Comparison of ENCODE assay signal across 9 cellular contexts in genomic region chr2:170713280-170714155, GRCh38. TPM values are rescaled to one million over a fixed set of nuclear protein-coding genes. Genes with fewer than 3 reads are reported as not detected.
DNase-seq lines count a peak whose midpoint lies in the region; ATAC-seq and TF ChIP-seq lines count a peak whose summit lies in the region.
"Had no signal": no experiment of that assay in that cellular context is flagged by ENCODE, and none has a peak within 500 bp of the region (broad histone marks: within the 10 kb centered on the region; RNA-seq: fewer than 3 reads in every experiment).

No MANE protein-coding gene starts in this region.

- peaks cover 0 to 9% of the 10 kb centered on the region in 2 experiments; a peak in 2 of 4 replicates for H3K4me1 ChIP-seq in SK-N-SH (ENCODE audit: control insufficient read depth in 1 of 2, insufficient read depth in 2 of 2, low read depth in 1 of 2, low read length in 1 of 2)
- H3K4me1 ChIP-seq in Karpas-422 (ENCODE audit: low read length), result no peaks in the 10 kb centered on the region

- TF ChIP-seq RAD21 in SK-N-SH (IDR thresholded peaks at IDR 0.05; ENCODE audit: low read length), result no peak

- no peak overlapping the region for H3K9ac ChIP-seq in SK-N-SH
- no peak overlapping the region for H3K9ac ChIP-seq in Karpas-422 (ENCODE audit: low read length)

- H2AFZ ChIP-seq in SK-N-SH (ENCODE audit: low read depth), result no peak overlapping the region
- H2AFZ ChIP-seq in Karpas-422 (ENCODE audit: low read length), result no peak overlapping the region

- H3K27me3 ChIP-seq in SK-N-SH (ENCODE audit: insufficient read depth), result peaks cover 90% of the 10 kb centered on the region
- H3K27me3 ChIP-seq in Karpas-422 (ENCODE audit: low read length), result no peaks in the 10 kb centered on the region

- H3K4me1 Mint-ChIP-seq in stimulated activated effector memory CD8-positive, alpha-beta T cell treated with anti-CD3 and anti-CD28 coated beads, Interleukin-12 subunit alpha, Interleukin-12 subunit beta, amount 100 ng/mL, for 72 hours, result peaks cover 20% of the 10 kb centered on the region

- no peak overlapping the region for H3K4me2 ChIP-seq in SK-N-SH
- no peak overlapping the region for H3K4me2 ChIP-seq in Karpas-422 (ENCODE audit: low read depth, low read length, poor library complexity, severe bottlenecking)

- H3K27ac ChIP-seq in SK-N-SH (ENCODE audit: low read depth in 2 of 2, low read length in 1 of 2) (no peak overlapping the region), Karpas-422 (ENCODE audit: low read length) (no peak overlapping the region)

- no peak overlapping the region for H3K27ac Mint-ChIP-seq in stimulated activated effector memory CD8-positive, alpha-beta T cell treated with anti-CD3 and anti-CD28 coated beads, Interleukin-12 subunit alpha, Interleukin-12 subunit beta, amount 100 ng/mL, for 72 hours

- H3K4me3 ChIP-seq in SK-N-SH (ENCODE audit: low read depth in 2 of 2, low read length in 1 of 2) (no peak overlapping the region), Karpas-422 (ENCODE audit: low read length) (no peak overlapping the region)

- no peaks in the 10 kb centered on the region for H3F3A ChIP-seq in SK-N-SH (replicated peaks; ENCODE audit: insufficient read depth)

- H3K36me3 Mint-ChIP-seq in stimulated activated effector memory CD8-positive, alpha-beta T cell treated with anti-CD3 and anti-CD28 coated beads, Interleukin-12 subunit alpha, Interleukin-12 subunit beta, amount 100 ng/mL, for 72 hours, result peaks cover 8% of the 10 kb centered on the region

- H3K79me2 ChIP-seq in SK-N-SH (ENCODE audit: insufficient read depth) (no peaks in the 10 kb centered on the region), Karpas-422 (ENCODE audit: low read length) (no peaks in the 10 kb centered on the region)

- H3K9me3 Mint-ChIP-seq in stimulated activated effector memory CD8-positive, alpha-beta T cell treated with anti-CD3 and anti-CD28 coated beads, Interleukin-12 subunit alpha, Interleukin-12 subunit beta, amount 100 ng/mL, for 72 hours, result no peaks in the 10 kb centered on the region

- peak; percentile 43 for DNase-seq in SK-N-SH
- peak; percentile 34 to 42 for DNase-seq in activated T-cell treated with anti-CD3 and anti-CD28 coated beads, Interleukin-2, amount 50 U/mL, for 48 hours
- peak; percentile 20 to 26 for DNase-seq in left colon
- peak in 1 of 2 donors; percentile 53 for DNase-seq in stimulated activated effector memory CD8-positive, alpha-beta T cell treated with anti-CD3 and anti-CD28 coated beads, Interleukin-12 subunit alpha, Interleukin-12 subunit beta, amount 100 ng/mL, for 72 hours (ENCODE audit: low spot score in 2 of 2)
- no peak for DNase-seq in islet precursor cell
- DNase-seq in Karpas-422, result no peak

- CTCF ChIA-PET in SK-N-SH (lab: Yijun Ruan, JAX), result interaction anchor here (0.8 to 1.1 kb wide), 2 partner anchors 100 to 200 kb away, joined by 3 read pairs; no protein-coding TSS in a partner anchor

- H3K9me2 ChIP-seq in SK-N-SH (no peaks in the 10 kb centered on the region), Karpas-422 (replicated peaks; ENCODE audit: insufficient read depth, low read length) (no peaks in the 10 kb centered on the region)

- POLR2A ChIA-PET in SK-N-SH (lab: Yijun Ruan, JAX), result no interaction called here

- intact Hi-C loops in left colon (cut with DNase I, micrococcal nuclease), result loop anchor here in 1 of 2 donors (10.0 kb wide), 1 partner anchor 309 kb away; no protein-coding TSS in a partner anchor

- peak overlapping the region; percentile 74 for H3K4me3 Mint-ChIP-seq in stimulated activated effector memory CD8-positive, alpha-beta T cell treated with anti-CD3 and anti-CD28 coated beads, Interleukin-12 subunit alpha, Interleukin-12 subunit beta, amount 100 ng/mL, for 72 hours

- H3K9me3 ChIP-seq in SK-N-SH (no peaks in the 10 kb centered on the region), Karpas-422 (ENCODE audit: low read length) (no peaks in the 10 kb centered on the region)

- ATAC-seq in SK-N-SH treated with all-trans-retinoic acid at 6 μM for 48 hours (no peak), left colon (peak; percentile 30), HG02623 (IDR thresholded peaks at IDR 0.05; ENCODE audit: unreplicated experiment) (no peak)
- no peak for ATAC-seq in stimulated activated effector memory CD8-positive, alpha-beta T cell treated with anti-CD3 and anti-CD28 coated beads, Interleukin-12 subunit alpha, Interleukin-12 subunit beta, amount 100 ng/mL, for 72 hours

- TF ChIP-seq EP300 in SK-N-SH (IDR thresholded peaks at IDR 0.05; ENCODE audit: borderline replicate concordance in 1 of 2, low read depth in 1 of 2, low read length in 1 of 2), result no peak

- no peaks in the 10 kb centered on the region for H4K20me1 ChIP-seq in SK-N-SH (ENCODE audit: insufficient read depth)
- H4K20me1 ChIP-seq in Karpas-422 (ENCODE audit: insufficient read depth, low read depth, low read length), result no peaks in the 10 kb centered on the region

- WGBS in SK-N-SH (ENCODE audit: low lambda C conversion rate), result 36% methylated on average over 22 of the region's 81 CpGs

- no peak for TF ChIP-seq CTCF in SK-N-SH (IDR thresholded peaks at IDR 0.05)

- H3K36me3 ChIP-seq in SK-N-SH (replicated peaks in 1 of 2; ENCODE audit: control insufficient read depth in 1 of 2, insufficient read depth in 2 of 2, low read length in 1 of 2) (no peaks in the 10 kb centered on the region), Karpas-422 (ENCODE audit: insufficient read depth, low read length) (no peaks in the 10 kb centered on the region)

TF ChIP-seq in SK-N-SH, 30 proteins besides CTCF, POLR2A, EP300 and RAD21 (continues in another document):
- no peak for TF ChIP-seq GABPA (IDR thresholded peaks at IDR 0.05; ENCODE audit: low read depth)
- no peak for TF ChIP-seq FOSL2 (IDR thresholded peaks at IDR 0.05; ENCODE audit: borderline replicate concordance, low read depth)
- no peak for TF ChIP-seq TEAD4 (IDR thresholded peaks at IDR 0.05; ENCODE audit: borderline replicate concordance, insufficient read depth)
- no peak for TF ChIP-seq ZBTB33 (IDR thresholded peaks at IDR 0.05; ENCODE audit: borderline replicate concordance, low read depth)
- TF ChIP-seq JUND (IDR thresholded peaks at IDR 0.05), result no peak
- no peak for TF ChIP-seq YY1 (IDR thresholded peaks at IDR 0.05; ENCODE audit: low read depth)

TF ChIP-seq in SK-N-SH treated with all-trans-retinoic acid at 6 μM for 48 hours, 23 proteins besides CTCF, POLR2A, EP300 and RAD21:
- TF ChIP-seq POU6F1 (CRISPR knock-in tag; IDR thresholded peaks at IDR 0.05; ENCODE audit: borderline replicate concordance, low read depth) (no peak), CSDC2 (CRISPR knock-in tag; IDR thresholded peaks at IDR 0.05) (no peak), TOX (CRISPR knock-in tag; IDR thresholded peaks at IDR 0.05; ENCODE audit: borderline replicate concordance) (no peak)

RNA-seq across cellular contexts. Expression of gene SP5, which starts 1.6 kb away (rescaled TPM):
- polyA plus RNA-seq in SK-N-SH (2012; rRNA removed), result not detected in 2 replicates
- polyA plus RNA-seq in SK-N-SH (2012; cell fraction: cytosol; rRNA removed), result not detected in 2 replicates
- not detected in 2 replicates for polyA plus RNA-seq in SK-N-SH (2012; cell fraction: nucleus; rRNA removed)
- total RNA-seq in left colon, result 1 to 10 TPM; 1.3 to 1.7 TPM
- not detected in 2 replicates for total RNA-seq in Karpas-422 (2014; rRNA removed; shearing (Covaris generic); ENCODE audit: low replicate concordance)
- total RNA-seq: HT1080 had no signal

RNA-seq across cellular contexts. Expression of gene ERICH2, which starts 56.7 kb away (rescaled TPM):
- polyA plus RNA-seq in SK-N-SH (2012; rRNA removed), result not detected in 2 replicates
- polyA plus RNA-seq in SK-N-SH (2012; cell fraction: cytosol; rRNA removed), result not detected in 2 replicates
- not detected in 2 replicates for polyA plus RNA-seq in SK-N-SH (2012; cell fraction: nucleus; rRNA removed)
- not detected for total RNA-seq in left colon
- not detected in 2 replicates for total RNA-seq in Karpas-422 (2014; rRNA removed; shearing (Covaris generic); ENCODE audit: low replicate concordance)
- total RNA-seq: HT1080 had no signal

Comparison
In these comparisons a context has a peak if more than half of its experiments do, and no peak if none do; other contexts are left out.
1. DNase-seq: peak in SK-N-SH (single experiment), activated T-cell treated with anti-CD3 and anti-CD28 coated beads, Interleukin-2, amount 50 U/mL, for 48 hours (2 of 2) and left colon (2 of 2); none in islet precursor cell (single experiment) and Karpas-422 (single experiment).